ENCODE assay signal across 25 cellular contexts in genomic region chr9:108300296-108301287, GRCh38.
DNase-seq lines count a peak whose midpoint lies in the region; ATAC-seq, FAIRE-seq and TF ChIP-seq lines count a peak whose summit lies in the region.
"Had no signal": no experiment of that assay in that cellular context is flagged by ENCODE, and none has a peak within 500 bp of the region (broad histone marks: within the 10 kb centered on the region; RNA-seq: fewer than 3 reads in every experiment).

No MANE protein-coding gene starts in this region.

- no peaks in the 10 kb centered on the region for H3K4me1 ChIP-seq in H1 (replicated peaks in 1 of 4; ENCODE audit: control insufficient read depth in 3 of 4, insufficient read depth in 4 of 4, low read length in 3 of 4)
- H3K4me1 ChIP-seq: ascending aorta, parathyroid adenoma had no signal

- no peak overlapping the region for H2BK20ac ChIP-seq in H1 (ENCODE audit: low read length)

- no peak overlapping the region for H4K8ac ChIP-seq in H1 (ENCODE audit: extremely low read depth, insufficient read depth, low read length)

- no peak overlapping the region for H3K56ac ChIP-seq in H1 (replicated peaks; ENCODE audit: insufficient read length, low read depth, low read length)

- H2BK15ac ChIP-seq in H1 (ENCODE audit: low read length) = no peak overlapping the region

- H2BK120ac ChIP-seq in H1 (replicated peaks; ENCODE audit: low read depth, low read length) = no peak overlapping the region

- H3K79me2 ChIP-seq in H1 (ENCODE audit: control insufficient read depth in 1 of 2, insufficient read depth in 2 of 2, low read length in 2 of 2) = no peaks in the 10 kb centered on the region
- H3K79me2 ChIP-seq: parathyroid adenoma had no signal

- H3K27ac ChIP-seq in H1 (ENCODE audit: low read depth, low read length) = no peak overlapping the region
- H3K27ac ChIP-seq: ascending aorta, epithelial cell of prostate, parathyroid adenoma had no signal

- TF ChIP-seq POLR2A in NB4 (IDR thresholded peaks at IDR 0.05; ENCODE audit: extremely low read depth, insufficient read length) (no peak), H1 (IDR thresholded peaks at IDR 0.05; ENCODE audit: control extremely low read depth in 1 of 2, low read depth in 2 of 2, low read length in 2 of 2) (no peak)

- H3K9ac ChIP-seq in H1 (replicated peaks in 1 of 4; ENCODE audit: extremely low read depth in 1 of 4, low read depth in 3 of 4, low read length in 3 of 4) = no peak overlapping the region
- H3K9ac ChIP-seq: parathyroid adenoma had no signal

- H3K27me3 ChIP-seq in H7 (ENCODE audit: control insufficient read depth, insufficient read depth, low read length) (no peaks in the 10 kb centered on the region), H1 (replicated peaks in 1 of 4; ENCODE audit: control insufficient read depth in 3 of 4, extremely low read depth in 1 of 4, insufficient read depth in 3 of 4, low read length in 3 of 4) (no peaks in the 10 kb centered on the region)
- H3K27me3 ChIP-seq: ascending aorta, transverse colon had no signal

- H2BK12ac ChIP-seq in H1 (ENCODE audit: low read depth, low read length) = no peak overlapping the region

- TF ChIP-seq EP300 in H1 (IDR thresholded peaks at IDR 0.05; ENCODE audit: borderline replicate concordance in 1 of 2, low read depth in 2 of 2, low read length in 2 of 2) = no peak

- H3K4ac ChIP-seq in H1 (replicated peaks; ENCODE audit: insufficient read length, low read depth, low read length) = no peak overlapping the region

- no peak overlapping the region for H4K91ac ChIP-seq in H1 (replicated peaks; ENCODE audit: insufficient read length, low read length)

- WGBS in H1 (ENCODE audit: extremely low coverage in 1 of 2, insufficient coverage in 1 of 2, insufficient read length in 1 of 2, insufficient replicate concordance in 2 of 2, low coverage in 1 of 2, low lambda C conversion rate in 2 of 2, missing lambda C conversion rate in 1 of 2), 2 experiments = 92% methylated on average over 9 of the region's 9 CpGs; no CpG with 5 or more reads in 1 of the 2 experiments

- no peak for FAIRE-seq in H1 (lab: Jason Lieb, UNC)
- FAIRE-seq: frontal cortex, TTC549 had no signal

- no peak for TF ChIP-seq CTCF in NB4 (IDR thresholded peaks at IDR 0.05; ENCODE audit: low read depth, low read length)
- TF ChIP-seq CTCF in H1 (IDR thresholded peaks at IDR 0.05; ENCODE audit: control extremely low read depth in 1 of 3, insufficient read depth in 1 of 3, low read depth in 1 of 3, low read length in 3 of 3) = no peak

- DNase-seq in H7 (peak; percentile 6), NB4 (ENCODE audit: low read depth) (peak; percentile 34), H1 (ENCODE audit: low read depth in 1 of 2, low spot score in 2 of 2) (no peak), pons (ENCODE audit: low spot score) (peak; percentile 36), LoVo (ENCODE audit: low spot score) (no peak), DMS53 treated with DMSO at 0.1 percent for 48 hours (lab: John Stamatoyannopoulos, UW; ENCODE audit: unreplicated experiment) (no peak)
- DNase-seq: activated CD4-positive, alpha-beta T cell treated with anti-CD3 and anti-CD28 coated beads for 48 hours; activated CD8-positive, alpha-beta memory T cell treated with anti-CD3 and anti-CD28 coated beads, Interleukin-2, amount 10 ng/mL, durations not matched to agents 7 days and 5 days; natural killer cell; NCI-H1092; NCI-H510A; NK-92 treated with Interleukin-12 subunit alpha and Interleukin-12 subunit beta, amount 100 ng/mL, for 24 hours; stimulated activated CD4-positive, alpha-beta T cell treated with anti-CD3 and anti-CD28 coated beads, Interleukin-2, amount 100 ng/mL, for 48 hours; stimulated activated naive CD8-positive, alpha-beta T cell treated with anti-CD3 and anti-CD28 coated beads, Interleukin-15, Interleukin-2, amounts not matched to agents 100 U/mL and 50 U/mL, for 24 hours; SW 1271; transverse colon had no signal

- H3K23me2 ChIP-seq in H1 (ENCODE audit: low read depth, low read length) = no peaks in the 10 kb centered on the region

- H3K18ac ChIP-seq in H1 (ENCODE audit: extremely low read depth, low read length) = no peak overlapping the region

- no peak for ATAC-seq in HG02981 (IDR thresholded peaks at IDR 0.05; ENCODE audit: unreplicated experiment)
- ATAC-seq in HG02642 (IDR thresholded peaks at IDR 0.05; ENCODE audit: poor library complexity, unreplicated experiment) = no peak
- ATAC-seq: activated CD8-positive, alpha-beta memory T cell treated with anti-CD3 and anti-CD28 coated beads, Interleukin-2, amount 10 ng/mL, durations not matched to agents 7 days and 5 days; activated naive CD4-positive, alpha-beta T cell treated with anti-CD3 and anti-CD28 coated beads, Interleukin-2, amount 50 U/mL, for 72 hours; stimulated activated naive CD8-positive, alpha-beta T cell treated with anti-CD3 and anti-CD28 coated beads, Interleukin-15, Interleukin-2, amounts not matched to agents 100 U/mL and 50 U/mL, for 24 hours had no signal

- no peak overlapping the region for H3K4me2 ChIP-seq in H1 (ENCODE audit: insufficient read depth in 1 of 2, low read depth in 2 of 2, low read length in 2 of 2)

- TF ChIP-seq RAD21 in H1 (IDR thresholded peaks at IDR 0.05 in 1 of 2, conservative IDR thresholded peaks at IDR 0.05 in 1 of 2; ENCODE audit: low read depth in 2 of 2, low read length in 2 of 2) = no peak

- H3K14ac ChIP-seq in H1 (ENCODE audit: insufficient read length) = no peak overlapping the region

- peak overlapping the region; percentile 71; the same call in 1 of the 2 replicates for H2AFZ ChIP-seq in H1 (ENCODE audit: low read length)
- H2AFZ ChIP-seq: parathyroid adenoma had no signal

- H3K4me3 ChIP-seq in H7 (ENCODE audit: insufficient read depth, low read depth, low read length) (no peak overlapping the region), NB4 (ENCODE audit: low read depth, low read length) (no peak overlapping the region), H1 (ENCODE audit: extremely low read depth in 1 of 4, insufficient read depth in 2 of 4, low read depth in 3 of 4, low read length in 4 of 4) (no peak overlapping the region)
- H3K4me3 ChIP-seq: ascending aorta, skin epidermis, transverse colon had no signal

- H4K20me1 ChIP-seq in H1 (replicated peaks in 1 of 2; ENCODE audit: control insufficient read depth in 1 of 2, insufficient read depth in 2 of 2, low read length in 2 of 2) = no peaks in the 10 kb centered on the region

- no peak overlapping the region for H2BK5ac ChIP-seq in H1 (ENCODE audit: low read depth, low read length)

- H2AK5ac ChIP-seq in H1 (ENCODE audit: low read depth, low read length) = no peak overlapping the region

- H3K79me1 ChIP-seq in H1 (ENCODE audit: low read depth, low read length) = no peaks in the 10 kb centered on the region

- no peak overlapping the region for H4K5ac ChIP-seq in H1 (ENCODE audit: insufficient read length, low read depth, low read length)

- no peaks in the 10 kb centered on the region for H3K36me3 ChIP-seq in H7 (replicated peaks; ENCODE audit: control insufficient read depth, insufficient read depth, low read length)
- no peaks in the 10 kb centered on the region for H3K36me3 ChIP-seq in H1 (ENCODE audit: control insufficient read depth in 2 of 4, insufficient read depth in 4 of 4, low read length in 3 of 4)
- H3K36me3 ChIP-seq: ascending aorta, transverse colon had no signal

- no peak overlapping the region for H3K23ac ChIP-seq in H1 (ENCODE audit: insufficient read length)

- CTCF ChIA-PET in H1 (lab: Charles Lee; ENCODE audit: partially characterized antibody) = no interaction called here

- POLR2A ChIA-PET in H1 (lab: Charles Lee; ENCODE audit: partially characterized antibody) = no interaction called here

- no peaks in the 10 kb centered on the region for H3K9me3 ChIP-seq in H1 (ENCODE audit: insufficient read depth in 2 of 2, low read depth in 1 of 2, low read length in 1 of 2)
- H3K9me3 ChIP-seq: ascending aorta, transverse colon had no signal

TF ChIP-seq in H1, 55 proteins besides CTCF, POLR2A, EP300 and RAD21:
- TF ChIP-seq HDAC2 (IDR thresholded peaks at IDR 0.05; ENCODE audit: borderline replicate concordance in 1 of 2, low read depth in 2 of 2, low read length in 2 of 2) = no peak
- TF ChIP-seq SUZ12 (IDR thresholded peaks at IDR 0.05; ENCODE audit: low read length) = no peak

Comparison
In these comparisons a context has a peak if more than half of its experiments do, and no peak if none do; other contexts are left out.
1. DNase-seq: peak in H7 (single experiment), NB4 (single experiment) and pons (single experiment); none in H1 (0 of 2), LoVo (single experiment) and DMS53 treated with DMSO at 0.1 percent for 48 hours (single experiment).